23 cellular contexts compared by ENCODE assay signal in genomic region chr2:60386436-60386835, GRCh38.
DNase-seq lines count a peak whose midpoint lies in the region; ATAC-seq and FAIRE-seq lines count a peak whose summit lies in the region.
"Had no signal": no experiment of that assay in that cellular context is flagged by ENCODE, and none has a peak within 500 bp of the region (broad histone marks: within the 10 kb centered on the region; RNA-seq: fewer than 3 reads in every experiment).

No MANE protein-coding gene starts in this region.

- H2BK120ac ChIP-seq in trophoblast cell (ENCODE audit: insufficient read depth, low read length, poor library complexity) = peak overlapping the region; percentile 68

- no peak overlapping the region for H3K18ac ChIP-seq in trophoblast cell (ENCODE audit: low read length)

- H3K4me2 ChIP-seq in trophoblast cell (ENCODE audit: low read length) = no peak overlapping the region
- H3K4me2 ChIP-seq: GM23338, KMS-11, SK-N-SH had no signal

- H3K79me1 ChIP-seq in trophoblast cell (ENCODE audit: low read length) = peaks cover 31% of the 10 kb centered on the region

- H3K4me1 ChIP-seq in trophoblast cell (ENCODE audit: control insufficient read depth in 1 of 2, insufficient read depth in 2 of 2, low read length in 2 of 2) = peaks cover 25 to 31% of the 10 kb centered on the region in 2 experiments
- H3K4me1 ChIP-seq: HAP-1 had no signal

- no peak overlapping the region for H2AFZ ChIP-seq in trophoblast cell (ENCODE audit: insufficient read depth, low read length, poor library complexity)
- H2AFZ ChIP-seq: GM23338 had no signal

- H3K27ac ChIP-seq in trophoblast cell (ENCODE audit: low read depth, low read length) = peak overlapping the region; percentile 19
- H3K27ac ChIP-seq: C4-2B, KMS-11 had no signal

- ATAC-seq in GM19467 (IDR thresholded peaks at IDR 0.05; ENCODE audit: unreplicated experiment) = no peak
- ATAC-seq: CD8-positive, alpha-beta T cell; GM23338 had no signal

- H3K23ac ChIP-seq in trophoblast cell (ENCODE audit: low read length) = no peak overlapping the region

- no peak overlapping the region for H4K8ac ChIP-seq in trophoblast cell (ENCODE audit: low read depth, low read length)

- H3K4ac ChIP-seq in trophoblast cell (ENCODE audit: low read depth, low read length) = no peak overlapping the region

- peaks cover 2% of the 10 kb centered on the region for H3K79me2 ChIP-seq in trophoblast cell (ENCODE audit: control insufficient read depth, insufficient read depth, low read length, poor library complexity)

- H2BK5ac ChIP-seq in trophoblast cell (ENCODE audit: low read depth, low read length, poor library complexity) = peak overlapping the region; percentile 68

- H2AK5ac ChIP-seq in trophoblast cell (ENCODE audit: low read length) = no peak overlapping the region

- H3K27me3 ChIP-seq in trophoblast cell (ENCODE audit: insufficient read depth, low read length) = no peaks in the 10 kb centered on the region

- peak overlapping the region; percentile 10 for H2BK12ac ChIP-seq in trophoblast cell (ENCODE audit: low read length)

- no CpG with 5 or more reads among the region's 2 CpGs for WGBS in trophoblast cell (ENCODE audit: extremely low coverage, insufficient coverage, insufficient read length)

- no peaks in the 10 kb centered on the region for H3K9me3 ChIP-seq in trophoblast cell (ENCODE audit: insufficient read depth, low read depth, low read length)
- H3K9me3 ChIP-seq: HAP-1, SK-N-SH had no signal

- DNase-seq in AG20443 (ENCODE audit: low spot score) = peak; percentile 22
- DNase-seq in HTR-8/SVneo (ENCODE audit: insufficient read length, low spot score) = peak; percentile 31
- peak; percentile 42 for DNase-seq in fibroblast of peridontal ligament (ENCODE audit: extremely low read depth)
- peak; percentile 31 to 64 for DNase-seq in trophoblast cell
- no peak for DNase-seq in GOT3 (lab: John Stamatoyannopoulos, UW)
- DNase-seq in effector CD8-positive, alpha-beta T cell (lab: John Stamatoyannopoulos, UW) = no peak
- DNase-seq: CD8-positive, alpha-beta T cell; DMS 273 treated with DMSO at 0.1 percent for 48 hours; DMS79; NCI-H1092; NCI-H1436; NCI-H187; NCI-H2107; NCI-H524; NCI-H748 treated with DMSO at 0.1 percent for 48 hours; SK-N-SH; SW 1271 had no signal

- H4K91ac ChIP-seq in trophoblast cell (ENCODE audit: low read depth, low read length) = peak overlapping the region; percentile 60

- no peak overlapping the region for H3K14ac ChIP-seq in trophoblast cell (ENCODE audit: low read length)

- H3K9ac ChIP-seq in trophoblast cell (ENCODE audit: low read length) = no peak overlapping the region
- H3K9ac ChIP-seq: KMS-11, SK-N-SH had no signal

- no peaks in the 10 kb centered on the region for H3K36me3 ChIP-seq in trophoblast cell (ENCODE audit: control insufficient read depth in 1 of 2, insufficient read depth in 2 of 2, low read length in 2 of 2)
- H3K36me3 ChIP-seq: HAP-1 had no signal

- FAIRE-seq in HTR-8/SVneo (lab: Jason Lieb, UNC) = no peak
- FAIRE-seq: RCC 7860 had no signal

- no peak overlapping the region for H4K12ac ChIP-seq in trophoblast cell (ENCODE audit: low read depth, low read length)

- no peak overlapping the region for H3K4me3 ChIP-seq in trophoblast cell (ENCODE audit: low read depth, low read length)
- H3K4me3 ChIP-seq: GM23338, HAP-1 had no signal

Comparison
In these comparisons a context has a peak if more than half of its experiments do, and no peak if none do; other contexts are left out.
1. DNase-seq: peak in AG20443 (single experiment), HTR-8/SVneo (single experiment), fibroblast of peridontal ligament (single experiment) and trophoblast cell (2 of 2); none in GOT3 (single experiment) and effector CD8-positive, alpha-beta T cell (single experiment).